8 cellular contexts compared by ENCODE assay signal in genomic region chr13:28100149-28101121, GRCh38. TPM values are rescaled to one million over a fixed set of nuclear protein-coding genes. Genes with fewer than 3 reads are reported as not detected.
A peak's percentile ranks its signal among the peaks of the same experiment; 100 is the strongest.
DNase-seq lines count a peak whose midpoint lies in the region; ATAC-seq and TF ChIP-seq lines count a peak whose summit lies in the region.

FLT3 (minus strand) TSS chr13:28100576; CDS start chr13:28100510, 66 bp downstream.

- H3K4me3 Mint-ChIP-seq in stimulated activated naive B cell treated with anti-CD40 and anti-IgM and Interleukin-4, amounts not matched to agents 10 μg/mL and 1 μg/mL and 100 μg/mL, for 72 hours: peak within 1 kb of the TSS; percentile 83 to 86

- peak within 1 kb of the TSS; percentile 70 for H3K4me3 ChIP-seq in coronary artery
- H3K4me3 ChIP-seq in lung: peak within 1 kb of the TSS; percentile 3

- H3K36me3 Mint-ChIP-seq in stimulated activated naive B cell treated with anti-CD40 and anti-IgM and Interleukin-4, amounts not matched to agents 10 μg/mL and 1 μg/mL and 100 μg/mL, for 72 hours: no peaks in the 10 kb centered on the region

- peaks cover 8 to 13% of the 10 kb centered on the region in 2 donors for H3K4me1 Mint-ChIP-seq in stimulated activated naive B cell treated with anti-CD40 and anti-IgM and Interleukin-4, amounts not matched to agents 10 μg/mL and 1 μg/mL and 100 μg/mL, for 72 hours

- no peak for TF ChIP-seq CTCF in coronary artery (IDR thresholded peaks at IDR 0.05)
- no peak for TF ChIP-seq CTCF in lung (IDR thresholded peaks at IDR 0.05; ENCODE audit: control extremely low read depth, extremely low read depth)

- peaks cover 0 to 11% of the 10 kb centered on the region in 2 donors for H3K4me1 ChIP-seq in lung (ENCODE audit: control insufficient read depth in 2 of 2, insufficient read depth in 2 of 2, low read length in 2 of 2)

- H3K27me3 ChIP-seq in lung (ENCODE audit: control insufficient read depth, insufficient read depth): no peaks in the 10 kb centered on the region

- peaks cover 3 to 5% of the 10 kb centered on the region in 2 donors for H3K9me3 ChIP-seq in lung (ENCODE audit: control insufficient read depth in 2 of 2, insufficient read depth in 1 of 2, low read length in 1 of 2)

- peak; percentile 38 for ATAC-seq in lung (ENCODE audit: insufficient read depth, low FRiP score)
- ATAC-seq in stimulated activated naive B cell treated with anti-CD40 and anti-IgM and Interleukin-4, amounts not matched to agents 10 μg/mL and 1 μg/mL and 100 μg/mL, for 72 hours (replicated peaks): peak; percentile 83

- WGBS in lung, 2 donors: 1 to 2% methylated on average over 69 to 106 of the region's 106 CpGs

- H3K27me3 Mint-ChIP-seq in stimulated activated naive B cell treated with anti-CD40 and anti-IgM and Interleukin-4, amounts not matched to agents 10 μg/mL and 1 μg/mL and 100 μg/mL, for 72 hours: peaks cover 32 to 44% of the 10 kb centered on the region in 2 donors

- peak within 1 kb of the TSS; percentile 59 for H3K27ac Mint-ChIP-seq in stimulated activated naive B cell treated with anti-CD40 and anti-IgM and Interleukin-4, amounts not matched to agents 10 μg/mL and 1 μg/mL and 100 μg/mL, for 72 hours

- no peak within 1 kb of the TSS for H3K27ac ChIP-seq in coronary artery
- no peak within 1 kb of the TSS for H3K27ac ChIP-seq in lung (ENCODE audit: low read depth in 1 of 2, low read length in 1 of 2)

- H3K9me3 Mint-ChIP-seq in stimulated activated naive B cell treated with anti-CD40 and anti-IgM and Interleukin-4, amounts not matched to agents 10 μg/mL and 1 μg/mL and 100 μg/mL, for 72 hours: no peaks in the 10 kb centered on the region

- DNase-seq in activated T-cell treated with anti-CD3 and anti-CD28 coated beads for 24 hours (ENCODE audit: low read depth): peak; percentile 16
- DNase-seq in activated T-cell treated with anti-CD3 and anti-CD28 coated beads for 4 hours: no peak
- DNase-seq in HK-2 (ENCODE audit: unreplicated experiment): peak; percentile 45
- DNase-seq in SKM-1 treated with dmso at 0.1 percent for 144 hours (lab: John Stamatoyannopoulos, UW; ENCODE audit: unreplicated experiment): peak; percentile 86
- DNase-seq in coronary artery (ENCODE audit: low spot score): no peak
- DNase-seq in lung (ENCODE audit: low spot score): no peak
- DNase-seq in stimulated activated naive B cell treated with anti-CD40 and anti-IgM and Interleukin-4, amounts not matched to agents 10 μg/mL and 1 μg/mL and 100 μg/mL, for 72 hours: peak; percentile 29
- no peak for DNase-seq in OCI-M1 (lab: John Stamatoyannopoulos, UW)

- H3K36me3 ChIP-seq in lung (ENCODE audit: control insufficient read depth in 2 of 2, insufficient read depth in 2 of 2, low read length in 2 of 2): no peaks in the 10 kb centered on the region

RNA-seq across cellular contexts. Expression of gene FLT3, which starts in this region (rescaled TPM):
- total RNA-seq in lung: under 1 TPM; 0.71 to 0.74 TPM
- polyA plus RNA-seq in lung: 1 to 10 TPM in 1 of 2 donors, under 1 TPM in 1; 0.43 to 1.9 TPM

Comparison
In these comparisons a context has a peak if more than half of its experiments do, and no peak if none do; other contexts are left out.
1. DNase-seq: peak in activated T-cell treated with anti-CD3 and anti-CD28 coated beads for 24 hours (single experiment), HK-2 (single experiment), SKM-1 treated with dmso at 0.1 percent for 144 hours (single experiment) and stimulated activated naive B cell treated with anti-CD40 and anti-IgM and Interleukin-4, amounts not matched to agents 10 μg/mL and 1 μg/mL and 100 μg/mL, for 72 hours (single experiment); none in activated T-cell treated with anti-CD3 and anti-CD28 coated beads for 4 hours (single experiment), coronary artery (single experiment), lung (single experiment) and OCI-M1 (single experiment).